ENCODE assay signal across 24 cellular contexts in the genomic region with DNA sequence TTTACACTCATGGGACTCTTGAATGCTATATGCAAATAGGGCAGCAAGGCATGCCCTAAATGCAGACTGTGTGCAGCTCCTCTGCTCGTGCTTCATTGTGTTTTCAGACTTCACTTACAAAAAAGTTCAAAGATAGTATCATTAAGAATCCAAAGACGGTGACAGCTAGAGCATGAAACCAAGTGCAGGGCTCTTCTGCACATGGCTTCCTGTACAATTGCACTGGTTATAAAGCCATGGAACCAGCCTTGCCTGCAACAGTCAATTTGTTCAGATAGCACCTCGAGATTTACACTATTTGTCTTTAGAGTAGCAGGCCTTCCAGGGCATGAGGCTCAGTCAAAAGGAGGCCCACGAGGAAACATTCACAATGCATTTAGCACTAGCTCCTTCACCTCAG. TPM values are rescaled to one million over a fixed set of nuclear protein-coding genes. Genes with fewer than 3 reads are reported as not detected.
"Had no signal": no experiment of that assay in that cellular context is flagged by ENCODE, and none has a peak within 500 bp of the region (broad histone marks: within the 10 kb centered on the region; RNA-seq: fewer than 3 reads in every experiment).

No MANE protein-coding gene starts in this region.

- H3K4me3 ChIP-seq: MG63, Peyer's patch, SJCRH30 had no signal

- DNase-seq: KBM-7; MG63; NCI-H1092 treated with DMSO at 0.1 percent for 48 hours; NCI-H1436; NCI-H187; NCI-H2029; NCI-H2081 treated with DMSO at 0.1 percent for 48 hours; NCI-H2171; NCI-H226; NCI-H446; NCI-H510A; NCI-H524 treated with DMSO at 0.1 percent for 48 hours; NCI-H69; NCI-H774; NK-92 treated with Interleukin-12 subunit alpha and Interleukin-12 subunit beta, amount 100 ng/mL, for 24 hours; PC-3; Peyer's patch; SHP77 treated with DMSO at 0.1 percent for 48 hours had no signal

- H3K27ac ChIP-seq: Peyer's patch, SJCRH30 had no signal

- H3K4me1 ChIP-seq: Peyer's patch, SJCRH30 had no signal

- H3K27me3 ChIP-seq: MG63, Peyer's patch, SJCRH30 had no signal

- ATAC-seq: PC-3, Right ventricle myocardium inferior, SK-N-SH treated with all-trans-retinoic acid at 6 μM for 48 hours had no signal

- H3K9me3 ChIP-seq: Peyer's patch, SJCRH30 had no signal

- H3K36me3 ChIP-seq: MG63, Peyer's patch, SJCRH30 had no signal

RNA-seq across cellular contexts. Expression of a gene that starts 35.6 kb away (rescaled TPM):
- total RNA-seq: HT-29, OCI-LY7, Peyer's patch, Right ventricle myocardium inferior, RPMI7951 had no signal
